8 cellular contexts compared by ENCODE assay signal in genomic region chr6:85594197-85594930, GRCh38. TPM values are rescaled to one million over a fixed set of nuclear protein-coding genes. Genes with fewer than 3 reads are reported as not detected.
DNase-seq lines count a peak whose midpoint lies in the region; ATAC-seq and TF ChIP-seq lines count a peak whose summit lies in the region.

No MANE protein-coding gene starts in this region.

- peak overlapping the region; percentile 97 to 99 for H3K4me3 Mint-ChIP-seq in activated T-cell treated with anti-CD3 and anti-CD28 coated beads, Interleukin-2, amount 50 U/mL, for 72 hours

- TF ChIP-seq CTCF in retinal pigment epithelial cell (conservative IDR thresholded peaks at IDR 0.05; ENCODE audit: low read depth, low read length), result no peak

- H3K4me3 ChIP-seq in retinal pigment epithelial cell (ENCODE audit: low read length), result peak overlapping the region; percentile 80

- peaks cover 8 to 16% of the 10 kb centered on the region in 2 donors for H3K36me3 Mint-ChIP-seq in activated T-cell treated with anti-CD3 and anti-CD28 coated beads, Interleukin-2, amount 50 U/mL, for 72 hours (ENCODE audit: insufficient read depth in 2 of 2)

- DNase-seq in DMS79 treated with DMSO at 0.1 percent for 48 hours (lab: John Stamatoyannopoulos, UW) (peak; percentile 31), DMS79 (lab: John Stamatoyannopoulos, UW) (no peak), NCI-H2227 (lab: John Stamatoyannopoulos, UW; ENCODE audit: unreplicated experiment) (peak; percentile 54), germinal center (ENCODE audit: low spot score) (peak; percentile 16), retinal pigment epithelial cell (ENCODE audit: low read depth) (no peak), GOT3 (lab: John Stamatoyannopoulos, UW) (no peak)
- peak; percentile 54 to 55 for DNase-seq in activated T-cell treated with anti-CD3 and anti-CD28 coated beads, Interleukin-2, amount 50 U/mL, for 72 hours

- no peaks in the 10 kb centered on the region for H3K27me3 Mint-ChIP-seq in activated T-cell treated with anti-CD3 and anti-CD28 coated beads, Interleukin-2, amount 50 U/mL, for 72 hours (ENCODE audit: low read depth)

- peaks cover 0 to 2% of the 10 kb centered on the region in 2 donors for H3K9me3 Mint-ChIP-seq in activated T-cell treated with anti-CD3 and anti-CD28 coated beads, Interleukin-2, amount 50 U/mL, for 72 hours

- H3K27ac Mint-ChIP-seq in activated T-cell treated with anti-CD3 and anti-CD28 coated beads, Interleukin-2, amount 50 U/mL, for 72 hours, result peak overlapping the region; percentile 98

- ATAC-seq in HG02759 (IDR thresholded peaks at IDR 0.05; ENCODE audit: unreplicated experiment), result peak; percentile 4
- peak; percentile 16 to 28 for ATAC-seq in activated T-cell treated with anti-CD3 and anti-CD28 coated beads, Interleukin-2, amount 50 U/mL, for 72 hours (replicated peaks in 1 of 2)

- peaks cover 43% of the 10 kb centered on the region for H3K4me1 Mint-ChIP-seq in activated T-cell treated with anti-CD3 and anti-CD28 coated beads, Interleukin-2, amount 50 U/mL, for 72 hours (ENCODE audit: low read depth)

RNA-seq across cellular contexts. Expression of gene SNX14, which starts 0.7 kb away (rescaled TPM):
- 10 to 100 TPM; 50.6 to 61.7 TPM for total RNA-seq in activated T-cell treated with anti-CD3 and anti-CD28 coated beads, Interleukin-2, amount 50 U/mL, for 72 hours

RNA-seq across cellular contexts. Expression of gene SYNCRIP, which starts 48.3 kb away (rescaled TPM):
- total RNA-seq in activated T-cell treated with anti-CD3 and anti-CD28 coated beads, Interleukin-2, amount 50 U/mL, for 72 hours, result 10 to 100 TPM; 75.9 to 90.2 TPM

Comparison
In these comparisons a context has a peak if more than half of its experiments do, and no peak if none do; other contexts are left out.
1. DNase-seq: peak in DMS79 treated with DMSO at 0.1 percent for 48 hours (single experiment), NCI-H2227 (single experiment), activated T-cell treated with anti-CD3 and anti-CD28 coated beads, Interleukin-2, amount 50 U/mL, for 72 hours (2 of 2) and germinal center (single experiment); none in DMS79 (single experiment), retinal pigment epithelial cell (single experiment) and GOT3 (single experiment).